Comparison of ENCODE assay signal across 8 cellular contexts in genomic region chr17:44006581-44007345, GRCh38.
A peak's percentile ranks its signal among the peaks of the same experiment; 100 is the strongest.
DNase-seq lines count a peak whose midpoint lies in the region; ATAC-seq, FAIRE-seq and TF ChIP-seq lines count a peak whose summit lies in the region.

No MANE protein-coding gene starts in this region.

- DNase-seq in NCI-H2029 (lab: John Stamatoyannopoulos, UW) = peak; percentile 90
- DNase-seq in T-helper 9 cell = peak; percentile 99
- peak; percentile 92 for DNase-seq in astrocyte of the cerebellum (ENCODE audit: low read depth)
- peak; percentile 33 to 65 for DNase-seq in hippocampal formation (lab: John Stamatoyannopoulos, UW)
- DNase-seq in retinal pigment epithelial cell (ENCODE audit: low read depth) = peak; percentile 81

- H3K4me3 ChIP-seq in astrocyte of the cerebellum (ENCODE audit: low read depth, low read length) (peak overlapping the region; percentile 68), retinal pigment epithelial cell (ENCODE audit: low read length) (peak overlapping the region; percentile 70)

- in situ Hi-C loops in astrocyte of the cerebellum (cut with HindIII; ENCODE audit: low sequenced_read_pairs) = no loop called here

- peak; percentile 93 for FAIRE-seq in G401.6 (lab: Jason Lieb, UNC)

- ATAC-seq in HG02678 (IDR thresholded peaks at IDR 0.05; ENCODE audit: unreplicated experiment) = peak; percentile 76
- no peak for ATAC-seq in GM21576 (IDR thresholded peaks at IDR 0.05; ENCODE audit: unreplicated experiment)

- peak; percentile 80 for TF ChIP-seq CTCF in astrocyte of the cerebellum (IDR thresholded peaks at IDR 0.05; ENCODE audit: low read depth, low read length, missing control alignments)
- peak; percentile 78 for TF ChIP-seq CTCF in retinal pigment epithelial cell (conservative IDR thresholded peaks at IDR 0.05; ENCODE audit: low read depth, low read length)

Comparison
In these comparisons a context has a peak if more than half of its experiments do, and no peak if none do; other contexts are left out.
1. DNase-seq: peak in every context shown above with its lines; median percentile 99 in T-helper 9 cell; 92 in astrocyte of the cerebellum; 90 in NCI-H2029; 81 in retinal pigment epithelial cell; 49 in hippocampal formation.